8 cellular contexts compared by ENCODE assay signal in genomic region chr11:10302744-10303557, GRCh38. TPM values are rescaled to one million over a fixed set of nuclear protein-coding genes. Genes with fewer than 3 reads are reported as not detected.
DNase-seq lines count a peak whose midpoint lies in the region; ATAC-seq and TF ChIP-seq lines count a peak whose summit lies in the region.

No MANE protein-coding gene starts in this region.

- H3K4me1 ChIP-seq in OCI-LY3 (ENCODE audit: low read length) = peaks cover 35% of the 10 kb centered on the region
- H3K4me1 ChIP-seq in transverse colon = peaks cover 3 to 41% (median 27%) of the 10 kb centered on the region in 4 donors

- intact Hi-C loops in natural killer cell (cut with micrococcal nuclease) = loop anchor here (10.0 kb wide), 2 partner anchors 432 to 768 kb away; no protein-coding TSS in a partner anchor
- intact Hi-C loops in transverse colon (cut with DNase I; ENCODE audit: low total_unique reads) = loop anchor here (5.0 to 10.0 kb wide), 2 partner anchors 328 to 546 kb away; no protein-coding TSS in a partner anchor

- peak overlapping the region; percentile 94 for H3K4me3 Mint-ChIP-seq in natural killer cell

- TF ChIP-seq CTCF in AG09309 (IDR thresholded peaks at IDR 0.05; ENCODE audit: control insufficient read depth, insufficient read depth, low read depth, low read length, missing control alignments) (no peak), OCI-LY3 (IDR thresholded peaks at IDR 0.05; ENCODE audit: low read depth, low read length) (no peak), fibroblast of the aortic adventitia (IDR thresholded peaks at IDR 0.05; ENCODE audit: insufficient read depth, low read length) (no peak), natural killer cell (IDR thresholded peaks at IDR 0.05) (no peak), transverse colon (IDR thresholded peaks at IDR 0.05) (no peak)

- H3K9me3 ChIP-seq in OCI-LY3 (ENCODE audit: insufficient read depth, low read length) (no peaks in the 10 kb centered on the region), transverse colon (no peaks in the 10 kb centered on the region)

- no peak for DNase-seq in AG09309 (ENCODE audit: low read depth)
- DNase-seq in activated gamma-delta T cell treated with anti-CD3 and anti-CD28 coated beads, Interleukin-2, amount 50 U/mL, for 16 hours (ENCODE audit: low read depth) = peak; percentile 52
- peak; percentile 66 for DNase-seq in fibroblast of the aortic adventitia (ENCODE audit: low read depth)
- peak; percentile 72 for DNase-seq in natural killer cell
- DNase-seq in transverse colon = peak; percentile 95

- peak overlapping the region; percentile 98 for H3K4me3 ChIP-seq in AG09309 (ENCODE audit: control insufficient read depth, low read depth, low read length)
- peak overlapping the region; percentile 78 for H3K4me3 ChIP-seq in OCI-LY3 (ENCODE audit: low read length)
- peak overlapping the region; percentile 96 for H3K4me3 ChIP-seq in fibroblast of the aortic adventitia (ENCODE audit: low read depth, low read length)
- H3K4me3 ChIP-seq in transverse colon = peak overlapping the region; percentile 59 to 74 (median 66)

- H3K36me3 ChIP-seq in OCI-LY3 (replicated peaks; ENCODE audit: low read depth, low read length) = no peaks in the 10 kb centered on the region
- H3K36me3 ChIP-seq in transverse colon = no peaks in the 10 kb centered on the region

- no peaks in the 10 kb centered on the region for H3K9me3 Mint-ChIP-seq in natural killer cell

- H3K27me3 ChIP-seq in OCI-LY3 (ENCODE audit: low read depth, low read length) = peaks cover 77% of the 10 kb centered on the region
- H3K27me3 ChIP-seq in transverse colon = peaks cover 3% of the 10 kb centered on the region

- H3K4me2 ChIP-seq in OCI-LY3 (ENCODE audit: low read length) = peak overlapping the region; percentile 61

- no peaks in the 10 kb centered on the region for H3K36me3 Mint-ChIP-seq in natural killer cell

- peak; percentile 92 for TF ChIP-seq POLR2A in transverse colon (IDR thresholded peaks at IDR 0.05)

- no peaks in the 10 kb centered on the region for H3K79me2 ChIP-seq in OCI-LY3 (ENCODE audit: low read length)

- 0 to 1% methylated on average over 14 to 54 of the region's 56 CpGs for WGBS in transverse colon (ENCODE audit: low coverage in 1 of 2), 2 donors

- peak; percentile 54 for TF ChIP-seq EP300 in transverse colon (IDR thresholded peaks at IDR 0.05; ENCODE audit: low read depth)

- H2AFZ ChIP-seq in OCI-LY3 (ENCODE audit: low read depth, low read length) = peak overlapping the region; percentile 36; the same call in 1 of the 2 replicates

- H3K4me1 Mint-ChIP-seq in natural killer cell = peaks cover 49 to 58% of the 10 kb centered on the region in 2 donors

- H3K27me3 Mint-ChIP-seq in natural killer cell (ENCODE audit: low read depth in 2 of 2) = peaks cover 8 to 25% of the 10 kb centered on the region in 2 donors

- in situ Hi-C loops in transverse colon (cut with MboI; ENCODE audit: low pct_ligation_motif_present in 1 of 4, low pct_unique_long_range_greater_than_20kb in 1 of 4, low sequenced_read_pairs in 3 of 4) = loop anchor here in 3 of 4 donors (25.0 kb wide), 2 partner anchors 441 to 541 kb away; no protein-coding TSS in a partner anchor

- no peaks in the 10 kb centered on the region; the same call in 1 of the 2 replicates for H4K20me1 ChIP-seq in OCI-LY3 (ENCODE audit: insufficient read depth, low read length)

- H3K9ac ChIP-seq in OCI-LY3 (ENCODE audit: low read length) = no peak overlapping the region

- H3K27ac ChIP-seq in OCI-LY3 (ENCODE audit: low read length) (no peak overlapping the region), transverse colon (peak overlapping the region; percentile 90 to 96 (median 92))

- H3K27ac Mint-ChIP-seq in natural killer cell = peak overlapping the region; percentile 65 to 86

- ATAC-seq in GM21381 (IDR thresholded peaks at IDR 0.05; ENCODE audit: unreplicated experiment) (peak; percentile 26), natural killer cell (peak; percentile 49 to 65 (median 51)), GM21529 (IDR thresholded peaks at IDR 0.05; ENCODE audit: unreplicated experiment) (no peak)

RNA-seq across cellular contexts. Expression of gene ADM, which starts 1.9 kb away (rescaled TPM):
- 103 and 348 TPM in 2 replicates for total RNA-seq in fibroblast of the aortic adventitia (ENCODE audit: low replicate concordance)
- 1 to 10 TPM in 2 of 3 donors, under 1 TPM in 1; 0.82 to 7.0 (median 5.8) TPM for total RNA-seq in natural killer cell
- 100 to 1,000 TPM in 3 of 4 donors, 10 to 100 TPM in 1; 51.9 to 235 (median 157) TPM for total RNA-seq in transverse colon

RNA-seq across cellular contexts. Expression of gene SBF2, which starts 8.9 kb away (rescaled TPM):
- total RNA-seq in fibroblast of the aortic adventitia (ENCODE audit: low replicate concordance) (47.1 and 65.3 TPM in 2 replicates), natural killer cell (10 to 100 TPM; 25.2 to 26.9 (median 26.3) TPM), transverse colon (10 to 100 TPM; 46.4 to 71.0 (median 54.8) TPM)

Comparison
In these comparisons a context has a peak if more than half of its experiments do, and no peak if none do; other contexts are left out.
1. RNA of gene ADM, which starts 1.9 kb away (total RNA-seq): 51.9 to 235 TPM in transverse colon and 103 to 348 TPM in fibroblast of the aortic adventitia; 0.82 to 7.0 TPM in natural killer cell; every median in the first group is over 4 times any median in the second.
2. Peak in every context shown above with its lines, with median percentiles within 50 percentile points of each other: H3K4me3 ChIP-seq.